ENCODE assay signal across 1 cellular context in genomic region chr2:227471924-227472264, GRCh38.
TF ChIP-seq lines count a peak whose summit lies in the region.

AGFG1 (plus strand) TSS chr2:227472156; CDS start chr2:227472422, 266 bp downstream.

TF ChIP-seq in WTC11, 78 proteins besides CTCF, POLR2A, EP300 and RAD21 (continued from another document):
- TF ChIP-seq ETV6 (CRISPR knock-in tag; IDR thresholded peaks at IDR 0.05): no peak
- TF ChIP-seq HMGA2 (CRISPR knock-in tag; IDR thresholded peaks at IDR 0.05): no peak
- TF ChIP-seq NR1H2 (CRISPR knock-in tag; IDR thresholded peaks at IDR 0.05): no peak
- no peak for TF ChIP-seq RELA (CRISPR knock-in tag; IDR thresholded peaks at IDR 0.05; ENCODE audit: borderline replicate concordance)
- TF ChIP-seq ATF3 (CRISPR knock-in tag; conservative IDR thresholded peaks at IDR 0.05): no peak
- TF ChIP-seq FOXJ3 (CRISPR knock-in tag; IDR thresholded peaks at IDR 0.05; ENCODE audit: borderline replicate concordance): no peak
- TF ChIP-seq, protein P1, sequence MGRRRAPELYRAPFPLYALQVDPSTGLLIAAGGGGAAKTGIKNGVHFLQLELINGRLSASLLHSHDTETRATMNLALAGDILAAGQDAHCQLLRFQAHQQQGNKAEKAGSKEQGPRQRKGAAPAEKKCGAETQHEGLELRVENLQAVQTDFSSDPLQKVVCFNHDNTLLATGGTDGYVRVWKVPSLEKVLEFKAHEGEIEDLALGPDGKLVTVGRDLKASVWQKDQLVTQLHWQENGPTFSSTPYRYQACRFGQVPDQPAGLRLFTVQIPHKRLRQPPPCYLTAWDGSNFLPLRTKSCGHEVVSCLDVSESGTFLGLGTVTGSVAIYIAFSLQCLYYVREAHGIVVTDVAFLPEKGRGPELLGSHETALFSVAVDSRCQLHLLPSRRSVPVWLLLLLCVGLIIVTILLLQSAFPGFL (CRISPR knock-in tag; IDR thresholded peaks at IDR 0.05; ENCODE audit: borderline replicate concordance): no peak
- TF ChIP-seq SMAD4 (CRISPR knock-in tag; IDR thresholded peaks at IDR 0.05): no peak
- TF ChIP-seq EMX1 (CRISPR knock-in tag; IDR thresholded peaks at IDR 0.05): no peak
- TF ChIP-seq ELF4 (CRISPR knock-in tag; IDR thresholded peaks at IDR 0.05; ENCODE audit: low read depth): no peak
- no peak for TF ChIP-seq JUN (CRISPR knock-in tag; IDR thresholded peaks at IDR 0.05)
- no peak for TF ChIP-seq CREM (CRISPR knock-in tag; IDR thresholded peaks at IDR 0.05)
- TF ChIP-seq ZNF219 (CRISPR knock-in tag; IDR thresholded peaks at IDR 0.05; ENCODE audit: borderline replicate concordance): no peak
- TF ChIP-seq ZNF423 (CRISPR knock-in tag; IDR thresholded peaks at IDR 0.05): no peak
- TF ChIP-seq CREB1 (CRISPR knock-in tag; IDR thresholded peaks at IDR 0.05): no peak
- TF ChIP-seq, protein P2, sequence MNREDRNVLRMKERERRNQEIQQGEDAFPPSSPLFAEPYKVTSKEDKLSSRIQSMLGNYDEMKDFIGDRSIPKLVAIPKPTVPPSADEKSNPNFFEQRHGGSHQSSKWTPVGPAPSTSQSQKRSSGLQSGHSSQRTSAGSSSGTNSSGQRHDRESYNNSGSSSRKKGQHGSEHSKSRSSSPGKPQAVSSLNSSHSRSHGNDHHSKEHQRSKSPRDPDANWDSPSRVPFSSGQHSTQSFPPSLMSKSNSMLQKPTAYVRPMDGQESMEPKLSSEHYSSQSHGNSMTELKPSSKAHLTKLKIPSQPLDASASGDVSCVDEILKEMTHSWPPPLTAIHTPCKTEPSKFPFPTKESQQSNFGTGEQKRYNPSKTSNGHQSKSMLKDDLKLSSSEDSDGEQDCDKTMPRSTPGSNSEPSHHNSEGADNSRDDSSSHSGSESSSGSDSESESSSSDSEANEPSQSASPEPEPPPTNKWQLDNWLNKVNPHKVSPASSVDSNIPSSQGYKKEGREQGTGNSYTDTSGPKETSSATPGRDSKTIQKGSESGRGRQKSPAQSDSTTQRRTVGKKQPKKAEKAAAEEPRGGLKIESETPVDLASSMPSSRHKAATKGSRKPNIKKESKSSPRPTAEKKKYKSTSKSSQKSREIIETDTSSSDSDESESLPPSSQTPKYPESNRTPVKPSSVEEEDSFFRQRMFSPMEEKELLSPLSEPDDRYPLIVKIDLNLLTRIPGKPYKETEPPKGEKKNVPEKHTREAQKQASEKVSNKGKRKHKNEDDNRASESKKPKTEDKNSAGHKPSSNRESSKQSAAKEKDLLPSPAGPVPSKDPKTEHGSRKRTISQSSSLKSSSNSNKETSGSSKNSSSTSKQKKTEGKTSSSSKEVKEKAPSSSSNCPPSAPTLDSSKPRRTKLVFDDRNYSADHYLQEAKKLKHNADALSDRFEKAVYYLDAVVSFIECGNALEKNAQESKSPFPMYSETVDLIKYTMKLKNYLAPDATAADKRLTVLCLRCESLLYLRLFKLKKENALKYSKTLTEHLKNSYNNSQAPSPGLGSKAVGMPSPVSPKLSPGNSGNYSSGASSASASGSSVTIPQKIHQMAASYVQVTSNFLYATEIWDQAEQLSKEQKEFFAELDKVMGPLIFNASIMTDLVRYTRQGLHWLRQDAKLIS (CRISPR knock-in tag; IDR thresholded peaks at IDR 0.05; ENCODE audit: borderline replicate concordance): no peak
- no peak for TF ChIP-seq NFE2L1 (CRISPR knock-in tag; IDR thresholded peaks at IDR 0.05)
- TF ChIP-seq ZNF121 (CRISPR knock-in tag; IDR thresholded peaks at IDR 0.05): no peak
- 0 out of 2 replicates have a peak, but pooled peaks have one; percentile 64 for TF ChIP-seq KAT7 (CRISPR knock-in tag; IDR thresholded peaks at IDR 0.05; ENCODE audit: borderline replicate concordance)
- TF ChIP-seq, protein P3, sequence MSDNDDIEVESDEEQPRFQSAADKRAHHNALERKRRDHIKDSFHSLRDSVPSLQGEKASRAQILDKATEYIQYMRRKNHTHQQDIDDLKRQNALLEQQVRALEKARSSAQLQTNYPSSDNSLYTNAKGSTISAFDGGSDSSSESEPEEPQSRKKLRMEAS (CRISPR knock-in tag; IDR thresholded peaks at IDR 0.05): no peak
- no peak for TF ChIP-seq ZNF425 (CRISPR knock-in tag; conservative IDR thresholded peaks at IDR 0.05)
- TF ChIP-seq IRF2 (CRISPR knock-in tag; IDR thresholded peaks at IDR 0.05; ENCODE audit: borderline replicate concordance, low read depth): no peak
- TF ChIP-seq ESRRA (CRISPR knock-in tag; IDR thresholded peaks at IDR 0.05; ENCODE audit: borderline replicate concordance): no peak
